Comparison of ENCODE assay signal across 11 cellular contexts in the genomic region with DNA sequence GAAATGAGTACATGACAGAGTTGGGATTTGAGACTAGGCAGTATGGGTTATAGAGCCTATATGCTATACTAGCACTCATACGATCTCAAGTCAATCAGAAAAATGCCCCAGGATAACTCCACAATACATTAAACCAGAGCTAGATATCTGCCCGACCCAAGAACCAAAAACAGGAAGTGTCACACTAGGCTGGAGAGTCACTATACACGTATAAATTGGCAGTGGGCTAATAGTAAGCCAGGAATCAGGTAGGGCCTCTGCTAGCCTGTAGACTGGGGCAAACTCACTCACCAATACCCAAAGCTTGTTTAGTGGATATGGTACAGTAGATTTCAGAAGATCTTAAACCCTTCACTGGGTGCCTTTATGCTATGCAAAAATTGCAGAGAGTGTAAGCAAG. TPM values are rescaled to one million over a fixed set of nuclear protein-coding genes. Genes with fewer than 3 reads are reported as not detected.
DNase-seq lines count a peak whose midpoint lies in the region; ATAC-seq lines count a peak whose summit lies in the region.
"Had no signal": no experiment of that assay in that cellular context is flagged by ENCODE, and none has a peak within 500 bp of the region (broad histone marks: within the 10 kb centered on the region; RNA-seq: fewer than 3 reads in every experiment).

No MANE protein-coding gene starts in this region.

- H3K9me3 Mint-ChIP-seq in naive B cell, result no peaks in the 10 kb centered on the region
- H3K9me3 Mint-ChIP-seq: nephron had no signal

- peak overlapping the region in 7 of 8 donors; percentile 24 to 88 (median 72) for H3K4me3 Mint-ChIP-seq in naive B cell
- H3K4me3 Mint-ChIP-seq: nephron had no signal

- no peaks in the 10 kb centered on the region for H3K27me3 Mint-ChIP-seq in naive B cell

- H3K27ac Mint-ChIP-seq in naive B cell, result peak overlapping the region; percentile 74 to 99 (median 92)
- H3K27ac Mint-ChIP-seq: nephron had no signal

- peak; percentile 92 for ATAC-seq in GM18868 (IDR thresholded peaks at IDR 0.05; ENCODE audit: unreplicated experiment)
- ATAC-seq in HG02588 (IDR thresholded peaks at IDR 0.05; ENCODE audit: unreplicated experiment), result peak; percentile 49
- ATAC-seq in naive B cell (ENCODE audit: low read depth in 2 of 2), result peak; percentile 98 to 99
- no peak for ATAC-seq in HG02623 (IDR thresholded peaks at IDR 0.05; ENCODE audit: unreplicated experiment)
- no peak for ATAC-seq in HG03039 (IDR thresholded peaks at IDR 0.05; ENCODE audit: unreplicated experiment)

- H3K4me1 Mint-ChIP-seq in naive B cell, result peaks cover 20 to 37% (median 32%) of the 10 kb centered on the region in 3 donors

- H3K36me3 Mint-ChIP-seq in naive B cell, result peaks cover 0 to under 1% of the 10 kb centered on the region in 2 donors

- DNase-seq in MV-4-11 (lab: John Stamatoyannopoulos, UW), result peak; percentile 62
- DNase-seq in naive B cell, result peak; percentile 61
- DNase-seq in hypothalamus (lab: John Stamatoyannopoulos, UW), result no peak
- no peak for DNase-seq in nucleus accumbens (lab: John Stamatoyannopoulos, UW)
- DNase-seq: NCI-H1417, NCI-H82 had no signal

RNA-seq across cellular contexts. Expression of gene EIF4G2, which starts 16.2 kb away (rescaled TPM):
- polyA plus RNA-seq in naive B cell (ENCODE audit: low read depth in 6 of 6), result 100 to 1,000 TPM; 536 to 677 (median 589) TPM

RNA-seq across cellular contexts. Expression of gene ZBED5, which starts 33.0 kb away (rescaled TPM):
- 10 to 100 TPM; 17.1 to 46.3 (median 35.0) TPM for polyA plus RNA-seq in naive B cell (ENCODE audit: low read depth in 6 of 6)

Comparison
In these comparisons a context has a peak if more than half of its experiments do, and no peak if none do; other contexts are left out.
1. ATAC-seq: peak in GM18868 (single experiment), HG02588 (single experiment) and naive B cell (2 of 2); none in HG02623 (single experiment) and HG03039 (single experiment).
2. DNase-seq: peak in MV-4-11 (single experiment) and naive B cell (single experiment); none in hypothalamus (0 of 51) and nucleus accumbens (0 of 56).